Comparison of ENCODE assay signal across 2 cellular contexts in the genomic region with DNA sequence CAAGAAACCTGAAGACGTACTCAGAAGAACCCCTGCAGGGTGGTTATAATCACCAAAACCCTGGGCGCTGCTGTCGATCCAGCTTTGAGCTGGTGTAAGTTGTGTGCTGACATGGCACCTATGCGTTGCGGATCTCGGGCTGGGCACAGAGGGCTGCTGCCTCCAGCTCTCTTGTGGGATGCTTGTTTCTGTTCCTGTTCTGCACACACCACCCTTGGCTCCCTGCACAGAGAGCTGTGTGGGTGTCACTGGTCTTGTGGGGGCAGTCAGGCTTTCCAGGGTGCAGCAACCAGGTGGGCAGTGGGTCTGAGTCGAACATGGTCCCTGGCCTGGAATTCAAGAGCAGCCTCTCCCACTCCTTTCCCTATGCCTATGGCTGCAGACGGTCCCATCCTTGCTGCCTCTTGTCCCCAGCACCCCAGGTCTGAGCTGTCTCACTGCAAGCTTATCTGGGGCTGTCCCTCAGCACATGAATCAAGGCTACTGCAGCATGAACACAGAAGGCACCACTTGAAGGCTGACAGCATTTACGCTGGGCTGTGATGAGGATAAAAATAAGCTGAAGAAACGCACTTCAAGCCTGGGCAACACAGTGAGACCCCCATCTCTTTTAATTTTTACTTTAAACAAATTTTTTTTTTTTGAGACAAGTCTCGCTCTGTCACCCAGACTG.
TF ChIP-seq lines count a peak whose summit lies in the region.

No MANE protein-coding gene starts in this region.

TF ChIP-seq in A549, 52 proteins besides CTCF, POLR2A, EP300 and RAD21:
- no peak for TF ChIP-seq SMC3 (IDR thresholded peaks at IDR 0.05)
- no peak for TF ChIP-seq USF2 (IDR thresholded peaks at IDR 0.05)
- TF ChIP-seq CEBPB (IDR thresholded peaks at IDR 0.05): no peak
- TF ChIP-seq NPAS2 (CRISPR knock-in tag; IDR thresholded peaks at IDR 0.05; ENCODE audit: borderline replicate concordance): no peak
- no peak for TF ChIP-seq POLR2AphosphoS2 (conservative IDR thresholded peaks at IDR 0.05; ENCODE audit: low read length)
- no peak for TF ChIP-seq E2F6 (IDR thresholded peaks at IDR 0.05; ENCODE audit: borderline replicate concordance, low read depth)
- TF ChIP-seq HEYL (CRISPR knock-in tag; IDR thresholded peaks at IDR 0.05): no peak
- TF ChIP-seq GATA3 (IDR thresholded peaks at IDR 0.05; ENCODE audit: borderline replicate concordance): no peak
- no peak for TF ChIP-seq NFE2L2 (conservative IDR thresholded peaks at IDR 0.05; ENCODE audit: low read length)
- no peak for TF ChIP-seq ZC3H11A (IDR thresholded peaks at IDR 0.05)

TF ChIP-seq in HepG2, 621 proteins besides CTCF, POLR2A, EP300 and RAD21:
- TF ChIP-seq FOXO4 (CRISPR knock-in tag; conservative IDR thresholded peaks at IDR 0.05) (0 out of 2 replicates have a peak, but pooled peaks have one; percentile 33), POLR2G (IDR thresholded peaks at IDR 0.05; ENCODE audit: low read depth, low read length) (peak; percentile 47; the same call in 1 of the 2 replicates), ZC3H13 (CRISPR knock-in tag; IDR thresholded peaks at IDR 0.05) (peak; percentile 77; the same call in 1 of the 2 replicates), MED13 (CRISPR knock-in tag; IDR thresholded peaks at IDR 0.05) (no peak), ZSCAN25 (CRISPR knock-in tag; IDR thresholded peaks at IDR 0.05) (no peak), HDAC6 (IDR thresholded peaks at IDR 0.05; ENCODE audit: low read depth, low read length) (no peak), ZNF549 (CRISPR knock-in tag; IDR thresholded peaks at IDR 0.05) (no peak), ZNF567 (CRISPR knock-in tag; IDR thresholded peaks at IDR 0.05; ENCODE audit: borderline replicate concordance) (no peak), RBM22 (optimal IDR thresholded peaks at IDR 0.05; ENCODE audit: low read length) (peak; percentile 95), ZNF768 (CRISPR knock-in tag; IDR thresholded peaks at IDR 0.05) (peak; percentile 10; the same call in 1 of the 2 replicates), AGO2 (optimal IDR thresholded peaks at IDR 0.05; ENCODE audit: low read depth, low read length) (peak; percentile 91), ZNF121 (CRISPR knock-in tag; IDR thresholded peaks at IDR 0.05) (0 out of 2 replicates have a peak, but pooled peaks have one; percentile 26), RBM39 (IDR thresholded peaks at IDR 0.05; ENCODE audit: low read depth, low read length, poor library complexity, severe bottlenecking) (no peak), ZXDC (CRISPR knock-in tag; IDR thresholded peaks at IDR 0.05) (no peak)
- TF ChIP-seq, protein P1, sequence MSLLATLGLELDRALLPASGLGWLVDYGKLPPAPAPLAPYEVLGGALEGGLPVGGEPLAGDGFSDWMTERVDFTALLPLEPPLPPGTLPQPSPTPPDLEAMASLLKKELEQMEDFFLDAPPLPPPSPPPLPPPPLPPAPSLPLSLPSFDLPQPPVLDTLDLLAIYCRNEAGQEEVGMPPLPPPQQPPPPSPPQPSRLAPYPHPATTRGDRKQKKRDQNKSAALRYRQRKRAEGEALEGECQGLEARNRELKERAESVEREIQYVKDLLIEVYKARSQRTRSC (CRISPR knock-in tag; IDR thresholded peaks at IDR 0.05; ENCODE audit: low read depth): no peak
